23 cellular contexts compared by ENCODE assay signal in genomic region chr6:154782245-154782644, GRCh38. TPM values are rescaled to one million over a fixed set of nuclear protein-coding genes. Genes with fewer than 3 reads are reported as not detected.
A peak's percentile ranks its signal among the peaks of the same experiment; 100 is the strongest.
DNase-seq lines count a peak whose midpoint lies in the region; ATAC-seq and TF ChIP-seq lines count a peak whose summit lies in the region.
"Had no signal": no experiment of that assay in that cellular context is flagged by ENCODE, and none has a peak within 500 bp of the region (broad histone marks: within the 10 kb centered on the region; RNA-seq: fewer than 3 reads in every experiment).

No MANE protein-coding gene starts in this region.

- no peak overlapping the region for H3K4me3 ChIP-seq in naive thymus-derived CD4-positive, alpha-beta T cell (ENCODE audit: low read length)
- H3K4me3 ChIP-seq: dorsolateral prefrontal cortex, HAP-1, lung had no signal

- CTCF ChIA-PET in activated CD8-positive, alpha-beta T cell treated with anti-CD3 and anti-CD28 coated beads, Interleukin-2, amount 10 ng/mL, durations not matched to agents 7 days and 5 days (lab: Charles Lee), result interaction anchor here (1.0 kb wide), 1 partner anchor 106 kb away, joined by 3 read pairs; no protein-coding TSS in a partner anchor
- CTCF ChIA-PET in activated CD8-positive, alpha-beta T cell treated with anti-CD3 and anti-CD28 coated beads for 36 hours (lab: Charles Lee), result interaction anchor here (0.7 to 1.4 kb wide), 3 partner anchors 10 to 107 kb away, joined by 3 to 8 read pairs (median 4); no protein-coding TSS in a partner anchor
- CTCF ChIA-PET in WTC11 (lab: Charles Lee), result interaction anchor here (1.6 kb wide), 1 partner anchor 107 kb away, joined by 6 read pairs; no protein-coding TSS in a partner anchor
- CTCF ChIA-PET in naive thymus-derived CD4-positive, alpha-beta T cell (lab: Charles Lee), result no interaction called here

- no peak overlapping the region for H3K27ac ChIP-seq in naive thymus-derived CD4-positive, alpha-beta T cell (ENCODE audit: low read depth, low read length)
- H3K27ac ChIP-seq: dorsolateral prefrontal cortex had no signal

- POLR2A ChIA-PET in activated CD8-positive, alpha-beta T cell treated with anti-CD3 and anti-CD28 coated beads, Interleukin-2, amount 10 ng/mL, durations not matched to agents 7 days and 5 days (lab: Charles Lee), result no interaction called here
- POLR2A ChIA-PET in activated CD8-positive, alpha-beta T cell treated with anti-CD3 and anti-CD28 coated beads for 36 hours (lab: Charles Lee), result interaction anchor here (1.5 kb wide), 1 partner anchor 10 kb away, joined by 3 read pairs; no protein-coding TSS in a partner anchor
- POLR2A ChIA-PET in WTC11 (lab: Charles Lee), result no interaction called here
- POLR2A ChIA-PET in naive thymus-derived CD4-positive, alpha-beta T cell (lab: Charles Lee), result no interaction called here

- peaks cover 0 to 20% (median 0%) of the 10 kb centered on the region in 3 experiments for H3K36me3 ChIP-seq in naive thymus-derived CD4-positive, alpha-beta T cell (ENCODE audit: control insufficient read depth in 2 of 3, insufficient read depth in 3 of 3, low read length in 3 of 3)

- TF ChIP-seq CTCF in activated CD8-positive, alpha-beta T cell treated with anti-CD3 and anti-CD28 coated beads for 36 hours (IDR thresholded peaks at IDR 0.05), result no peak
- no peak for TF ChIP-seq CTCF in WTC11 (IDR thresholded peaks at IDR 0.05)

- no peaks in the 10 kb centered on the region for H3K9me3 Mint-ChIP-seq in activated CD8-positive, alpha-beta T cell treated with anti-CD3 and anti-CD28 coated beads, Interleukin-2, amount 10 ng/mL, durations not matched to agents 7 days and 5 days (ENCODE audit: insufficient read depth)
- H3K9me3 Mint-ChIP-seq in activated CD8-positive, alpha-beta T cell treated with anti-CD3 and anti-CD28 coated beads for 36 hours, result no peaks in the 10 kb centered on the region
- no peaks in the 10 kb centered on the region for H3K9me3 Mint-ChIP-seq in WTC11
- H3K9me3 Mint-ChIP-seq in naive thymus-derived CD4-positive, alpha-beta T cell, result no peaks in the 10 kb centered on the region
- H3K9me3 Mint-ChIP-seq: activated CD4-positive, alpha-beta memory T cell treated with anti-CD3 and anti-CD28 coated beads for 36 hours had no signal

- ATAC-seq in activated CD8-positive, alpha-beta T cell treated with anti-CD3 and anti-CD28 coated beads, Interleukin-2, amount 10 ng/mL, durations not matched to agents 7 days and 5 days, result no peak
- no peak for ATAC-seq in activated CD8-positive, alpha-beta T cell treated with anti-CD3 and anti-CD28 coated beads for 36 hours
- ATAC-seq in GM19452 (IDR thresholded peaks at IDR 0.05; ENCODE audit: unreplicated experiment) (peak; percentile 14), WTC11 (no peak)
- ATAC-seq in naive thymus-derived CD4-positive, alpha-beta T cell, result no peak

- peaks cover 44% of the 10 kb centered on the region for H3K36me3 Mint-ChIP-seq in activated CD8-positive, alpha-beta T cell treated with anti-CD3 and anti-CD28 coated beads, Interleukin-2, amount 10 ng/mL, durations not matched to agents 7 days and 5 days (ENCODE audit: low read depth)
- H3K36me3 Mint-ChIP-seq in activated CD8-positive, alpha-beta T cell treated with anti-CD3 and anti-CD28 coated beads for 36 hours (ENCODE audit: low read depth), result peaks cover 36% of the 10 kb centered on the region
- H3K36me3 Mint-ChIP-seq in WTC11, result peaks cover 17% of the 10 kb centered on the region
- peaks cover 9 to 48% (median 27%) of the 10 kb centered on the region in 5 donors for H3K36me3 Mint-ChIP-seq in naive thymus-derived CD4-positive, alpha-beta T cell

- intact Hi-C loops in activated CD8-positive, alpha-beta T cell treated with anti-CD3 and anti-CD28 coated beads for 36 hours (cut with micrococcal nuclease), result no loop called here
- intact Hi-C loops in naive thymus-derived CD4-positive, alpha-beta T cell (cut with micrococcal nuclease), result loop anchor here in 1 of 2 donors (5.0 kb wide), 1 partner anchor 40 kb away; no protein-coding TSS in a partner anchor

- no peak for DNase-seq in activated CD8-positive, alpha-beta T cell treated with anti-CD3 and anti-CD28 coated beads, Interleukin-2, amount 10 ng/mL, durations not matched to agents 7 days and 5 days
- no peak for DNase-seq in activated CD8-positive, alpha-beta T cell treated with anti-CD3 and anti-CD28 coated beads for 36 hours
- DNase-seq in WTC11 (ENCODE audit: low spot score) (no peak), cerebellar nuclear complex (lab: John Stamatoyannopoulos, UW) (no peak), occipital lobe (lab: John Stamatoyannopoulos, UW) (no peak), ecto neural progenitor cell (ENCODE audit: low spot score) (no peak)
- no peak for DNase-seq in naive thymus-derived CD4-positive, alpha-beta T cell
- DNase-seq: 8988T; activated CD4-positive, alpha-beta memory T cell treated with anti-CD3 and anti-CD28 coated beads for 36 hours; activated CD4-positive, CD25-positive, alpha-beta regulatory T cell; activated naive CD4-positive, alpha-beta T cell treated with anti-CD3 and anti-CD28 coated beads, Interleukin-2, amount 50 U/mL, for 16 hours; activated T-cell treated with anti-CD3 and anti-CD28 coated beads, Interleukin-2, amount 50 U/mL, for 1 hour; central memory CD4-positive, alpha-beta T cell; dorsolateral prefrontal cortex; glutamatergic neuron; NCI-H146; NCI-H2171; NCI-H524; SHP77 treated with DMSO at 0.1 percent for 48 hours; substantia nigra had no signal

- H3K4me1 Mint-ChIP-seq in activated CD8-positive, alpha-beta T cell treated with anti-CD3 and anti-CD28 coated beads, Interleukin-2, amount 10 ng/mL, durations not matched to agents 7 days and 5 days (ENCODE audit: low read depth), result peaks cover 13% of the 10 kb centered on the region
- peaks cover 26% of the 10 kb centered on the region for H3K4me1 Mint-ChIP-seq in activated CD8-positive, alpha-beta T cell treated with anti-CD3 and anti-CD28 coated beads for 36 hours (ENCODE audit: low read depth)
- peaks cover 21% of the 10 kb centered on the region for H3K4me1 Mint-ChIP-seq in WTC11
- peaks cover 16 to 76% (median 59%) of the 10 kb centered on the region in 7 donors for H3K4me1 Mint-ChIP-seq in naive thymus-derived CD4-positive, alpha-beta T cell

- H3K27me3 Mint-ChIP-seq in activated CD8-positive, alpha-beta T cell treated with anti-CD3 and anti-CD28 coated beads, Interleukin-2, amount 10 ng/mL, durations not matched to agents 7 days and 5 days (ENCODE audit: low read depth), result no peaks in the 10 kb centered on the region
- no peaks in the 10 kb centered on the region for H3K27me3 Mint-ChIP-seq in activated CD8-positive, alpha-beta T cell treated with anti-CD3 and anti-CD28 coated beads for 36 hours
- H3K27me3 Mint-ChIP-seq in WTC11 (ENCODE audit: low read depth), result no peaks in the 10 kb centered on the region
- no peaks in the 10 kb centered on the region for H3K27me3 Mint-ChIP-seq in naive thymus-derived CD4-positive, alpha-beta T cell
- H3K27me3 Mint-ChIP-seq: activated CD4-positive, alpha-beta memory T cell treated with anti-CD3 and anti-CD28 coated beads for 36 hours had no signal

- peak overlapping the region; percentile 5 for H3K27ac Mint-ChIP-seq in activated CD8-positive, alpha-beta T cell treated with anti-CD3 and anti-CD28 coated beads, Interleukin-2, amount 10 ng/mL, durations not matched to agents 7 days and 5 days
- H3K27ac Mint-ChIP-seq in activated CD8-positive, alpha-beta T cell treated with anti-CD3 and anti-CD28 coated beads for 36 hours, result no peak overlapping the region
- peak overlapping the region; percentile 48; the same call in 1 of the 2 replicates for H3K27ac Mint-ChIP-seq in WTC11
- H3K27ac Mint-ChIP-seq in naive thymus-derived CD4-positive, alpha-beta T cell, result peak overlapping the region in 7 of 9 donors; percentile 14 to 66 (median 41)
- H3K27ac Mint-ChIP-seq: activated CD4-positive, alpha-beta memory T cell treated with anti-CD3 and anti-CD28 coated beads for 36 hours had no signal

- no peaks in the 10 kb centered on the region for H3K27me3 ChIP-seq in naive thymus-derived CD4-positive, alpha-beta T cell (ENCODE audit: control insufficient read depth in 2 of 2, insufficient read depth in 2 of 2, low read length in 2 of 2)
- H3K27me3 ChIP-seq: dorsolateral prefrontal cortex had no signal

- no peaks in the 10 kb centered on the region for H3K9me3 ChIP-seq in naive thymus-derived CD4-positive, alpha-beta T cell (ENCODE audit: control insufficient read depth in 2 of 3, low read length in 3 of 3)
- H3K9me3 ChIP-seq: HAP-1 had no signal

- no peaks in the 10 kb centered on the region for H3K4me1 ChIP-seq in naive thymus-derived CD4-positive, alpha-beta T cell (ENCODE audit: control insufficient read depth in 2 of 2, insufficient read depth in 2 of 2, low read length in 2 of 2)

- no peak overlapping the region for H3K4me3 Mint-ChIP-seq in activated CD8-positive, alpha-beta T cell treated with anti-CD3 and anti-CD28 coated beads, Interleukin-2, amount 10 ng/mL, durations not matched to agents 7 days and 5 days
- H3K4me3 Mint-ChIP-seq in activated CD8-positive, alpha-beta T cell treated with anti-CD3 and anti-CD28 coated beads for 36 hours, result no peak overlapping the region
- no peak overlapping the region for H3K4me3 Mint-ChIP-seq in WTC11
- H3K4me3 Mint-ChIP-seq in naive thymus-derived CD4-positive, alpha-beta T cell, result peak overlapping the region in 3 of 10 donors; percentile 1 to 33 (median 4)
- H3K4me3 Mint-ChIP-seq: activated CD4-positive, alpha-beta memory T cell treated with anti-CD3 and anti-CD28 coated beads for 36 hours had no signal

TF ChIP-seq in WTC11, 78 proteins besides CTCF, POLR2A, EP300 and RAD21 (continues in another document):
- TF ChIP-seq TEAD4 (CRISPR knock-in tag; IDR thresholded peaks at IDR 0.05), result no peak
- TF ChIP-seq TEAD1 (CRISPR knock-in tag; IDR thresholded peaks at IDR 0.05), result no peak
- TF ChIP-seq, protein P1, sequence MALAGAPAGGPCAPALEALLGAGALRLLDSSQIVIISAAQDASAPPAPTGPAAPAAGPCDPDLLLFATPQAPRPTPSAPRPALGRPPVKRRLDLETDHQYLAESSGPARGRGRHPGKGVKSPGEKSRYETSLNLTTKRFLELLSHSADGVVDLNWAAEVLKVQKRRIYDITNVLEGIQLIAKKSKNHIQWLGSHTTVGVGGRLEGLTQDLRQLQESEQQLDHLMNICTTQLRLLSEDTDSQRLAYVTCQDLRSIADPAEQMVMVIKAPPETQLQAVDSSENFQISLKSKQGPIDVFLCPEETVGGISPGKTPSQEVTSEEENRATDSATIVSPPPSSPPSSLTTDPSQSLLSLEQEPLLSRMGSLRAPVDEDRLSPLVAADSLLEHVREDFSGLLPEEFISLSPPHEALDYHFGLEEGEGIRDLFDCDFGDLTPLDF (CRISPR knock-in tag; IDR thresholded peaks at IDR 0.05), result no peak

RNA-seq across cellular contexts. Expression of gene SCAF8, which starts 49.0 kb away (rescaled TPM):
- total RNA-seq in activated CD8-positive, alpha-beta T cell treated with anti-CD3 and anti-CD28 coated beads, Interleukin-2, amount 10 ng/mL, durations not matched to agents 7 days and 5 days, result 10 to 100 TPM; 35.7 to 36.6 TPM
- 10 to 100 TPM; 31.3 to 32.9 TPM for total RNA-seq in activated CD8-positive, alpha-beta T cell treated with anti-CD3 and anti-CD28 coated beads for 36 hours
- total RNA-seq in WTC11 (2021) (40.7 to 46.8 TPM (median 46.3 TPM) in 3 replicates), occipital lobe (106 TPM)
- total RNA-seq in naive thymus-derived CD4-positive, alpha-beta T cell, result 10 to 100 TPM; 41.1 to 69.2 (median 54.9) TPM
- polyA plus RNA-seq in naive thymus-derived CD4-positive, alpha-beta T cell, result 10 to 100 TPM; 12.4 to 23.1 TPM
